Comparison of ENCODE assay signal across 1 cellular context in genomic region chr9:122931851-122932199, GRCh38.
A peak's percentile ranks its signal among the peaks of the same experiment; 100 is the strongest.
TF ChIP-seq lines count a peak whose summit lies in the region.

No MANE protein-coding gene starts in this region.

TF ChIP-seq in K562, 482 proteins besides CTCF, POLR2A, EP300 and RAD21 (continued from another document):
- no peak for TF ChIP-seq ATF3 (IDR thresholded peaks at IDR 0.05)
- TF ChIP-seq ATF3 (CRISPR knock-in tag; conservative IDR thresholded peaks at IDR 0.05), result 0 out of 2 replicates have a peak, but pooled peaks have one; percentile 25
- no peak for TF ChIP-seq ZBTB17 (CRISPR knock-in tag; IDR thresholded peaks at IDR 0.05)
- TF ChIP-seq HNRNPH1 (optimal IDR thresholded peaks at IDR 0.05; ENCODE audit: low read depth, low read length), result no peak
- TF ChIP-seq NR2C2 (CRISPR knock-in tag; IDR thresholded peaks at IDR 0.05), result no peak
- peak; percentile 79; the same call in 1 of the 2 replicates for TF ChIP-seq NR2C2 (tag; IDR thresholded peaks at IDR 0.05)
- no peak for TF ChIP-seq MYBL2 (IDR thresholded peaks at IDR 0.05; ENCODE audit: low read depth)
- no peak for TF ChIP-seq MYBL2 (CRISPR knock-in tag; IDR thresholded peaks at IDR 0.05; ENCODE audit: borderline replicate concordance)
- TF ChIP-seq ZNF830 (CRISPR knock-in tag; IDR thresholded peaks at IDR 0.05), result no peak
- no peak for TF ChIP-seq CHD7 (IDR thresholded peaks at IDR 0.05; ENCODE audit: low read depth, low read length)
- TF ChIP-seq BRD4 (IDR thresholded peaks at IDR 0.05), result no peak
- TF ChIP-seq RFX5 (IDR thresholded peaks at IDR 0.05; ENCODE audit: low read depth, low read length), result no peak
- 0 out of 2 replicates have a peak, but pooled peaks have one; percentile 32 for TF ChIP-seq AFF4 (CRISPR knock-in tag; IDR thresholded peaks at IDR 0.05)
- no peak for TF ChIP-seq CREB3 (tag; conservative IDR thresholded peaks at IDR 0.05; ENCODE audit: low read depth)
- TF ChIP-seq TAL1 (IDR thresholded peaks at IDR 0.05), result 0 out of 2 replicates have a peak, but pooled peaks have one; percentile 2
- TF ChIP-seq ZNF197 (CRISPR knock-in tag; IDR thresholded peaks at IDR 0.05; ENCODE audit: low read depth), result no peak
- no peak for TF ChIP-seq ZBED1 (IDR thresholded peaks at IDR 0.05)
- TF ChIP-seq BMI1 (IDR thresholded peaks at IDR 0.05; ENCODE audit: low read length), result no peak
- no peak for TF ChIP-seq GATAD2A (IDR thresholded peaks at IDR 0.05)
- TF ChIP-seq SIN3A (IDR thresholded peaks at IDR 0.05; ENCODE audit: borderline replicate concordance in 2 of 2, control insufficient read depth in 1 of 2, low read depth in 2 of 2, low read length in 2 of 2), result 0 out of 4 replicates have a peak, but pooled peaks of 1 of the 2 experiments have one; percentile 27
- TF ChIP-seq PURB (CRISPR knock-in tag; IDR thresholded peaks at IDR 0.05; ENCODE audit: low read depth), result no peak
- TF ChIP-seq KAT2B (IDR thresholded peaks at IDR 0.05; ENCODE audit: low read depth, low read length), result no peak
- 0 out of 2 replicates have a peak, but pooled peaks have one; percentile 16 for TF ChIP-seq IRF1 (CRISPR knock-in tag; IDR thresholded peaks at IDR 0.05; ENCODE audit: borderline replicate concordance)
- TF ChIP-seq ZNF277 (CRISPR knock-in tag; IDR thresholded peaks at IDR 0.05; ENCODE audit: borderline replicate concordance), result no peak
- no peak for TF ChIP-seq SREBF1 (IDR thresholded peaks at IDR 0.05; ENCODE audit: borderline replicate concordance, low read depth, low read length)
